8 cellular contexts compared by ENCODE assay signal in genomic region chr11:67353317-67354313, GRCh38.
DNase-seq lines count a peak whose midpoint lies in the region; ATAC-seq and TF ChIP-seq lines count a peak whose summit lies in the region.

TSS of gene POLD4 (minus strand) at chr11:67353546. CDS start at chr11:67353399, 147 bp downstream.

- H3K27ac ChIP-seq in caudate nucleus (ENCODE audit: low read depth, low read length), result peak within 1 kb of the TSS; percentile 99

- DNase-seq in AG09319 (ENCODE audit: extremely low read depth, low read depth), result peak; percentile 88
- DNase-seq in NCI-H345 treated with DMSO at 0.1 percent for 48 hours (lab: John Stamatoyannopoulos, UW; ENCODE audit: unreplicated experiment), result peak; percentile 87
- peak; percentile 85 to 96 (median 90) for DNase-seq in activated CD4-positive, CD25-positive, alpha-beta regulatory T cell (lab: John Stamatoyannopoulos, UW)
- peak; percentile 62 to 99 (median 95) for DNase-seq in caudate nucleus (lab: John Stamatoyannopoulos, UW)
- peak; percentile 97 for DNase-seq in iris pigment epithelial cell (ENCODE audit: low read depth)
- peak; percentile 87 to 97 for DNase-seq in stimulated activated CD4-positive, alpha-beta T cell treated with anti-CD3 and anti-CD28 coated beads, Interleukin-12 subunit alpha, Interleukin-12 subunit beta, amount 100 ng/mL, for 24 hours (ENCODE audit: low read depth in 2 of 2)

- TF ChIP-seq CTCF in AG09319 (IDR thresholded peaks at IDR 0.05; ENCODE audit: low read depth, low read length), result no peak

- ATAC-seq in GM19035 (IDR thresholded peaks at IDR 0.05; ENCODE audit: unreplicated experiment) (peak; percentile 86), HG03342 (IDR thresholded peaks at IDR 0.05; ENCODE audit: unreplicated experiment) (peak; percentile 75)

Comparison
In these comparisons a context has a peak if more than half of its experiments do, and no peak if none do; other contexts are left out.
1. Peak in every context shown above with its lines: DNase-seq, ATAC-seq and H3K27ac ChIP-seq.